14 cellular contexts compared by ENCODE assay signal in genomic region chr16:73067671-73068545, GRCh38. TPM values are rescaled to one million over a fixed set of nuclear protein-coding genes. Genes with fewer than 3 reads are reported as not detected.
DNase-seq lines count a peak whose midpoint lies in the region; ATAC-seq, FAIRE-seq and TF ChIP-seq lines count a peak whose summit lies in the region.
"Had no signal": no experiment of that assay in that cellular context is flagged by ENCODE, and none has a peak within 500 bp of the region (broad histone marks: within the 10 kb centered on the region; RNA-seq: fewer than 3 reads in every experiment).

No MANE protein-coding gene starts in this region.

- H3K27ac ChIP-seq in A549 (peak overlapping the region; percentile 91 to 94), ascending aorta (peak overlapping the region; percentile 98 to 99), prostate gland (peak overlapping the region; percentile 72 to 79)

- ATAC-seq in A549: no peak
- ATAC-seq in GM18858 (IDR thresholded peaks at IDR 0.05; ENCODE audit: unreplicated experiment): no peak
- ATAC-seq in activated CD8-positive, alpha-beta memory T cell treated with anti-CD3 and anti-CD28 coated beads, Interleukin-2, amount 10 ng/mL, durations not matched to agents 7 days and 5 days: no peak
- ATAC-seq: activated T-helper 17 cell treated with anti-CD3 and anti-CD28 coated beads, Interleukin-2, amount 50 U/mL, for 72 hours had no signal

- intact Hi-C loops in ascending aorta (cut with DNase I): loop anchor here (2.0 to 5.0 kb wide), 4 partner anchors 15 to 217 kb away; no protein-coding TSS in a partner anchor
- intact Hi-C loops in prostate gland (cut with DNase I): loop anchor here (5.0 kb wide), 1 partner anchor 104 kb away; no protein-coding TSS in a partner anchor

- H3K4me1 ChIP-seq in A549 (peaks cover 62% of the 10 kb centered on the region), ascending aorta (peaks cover 23 to 54% of the 10 kb centered on the region in 2 donors), prostate gland (replicated peaks) (peaks cover 8% of the 10 kb centered on the region)

- DNase-seq in A549 (ENCODE audit: low read depth in 1 of 2, low spot score in 1 of 2): no peak
- DNase-seq in ascending aorta (ENCODE audit: low spot score in 2 of 2): no peak
- DNase-seq in islet precursor cell: peak; percentile 47
- no peak for DNase-seq in prostate gland (ENCODE audit: low spot score)
- DNase-seq in activated CD8-positive, alpha-beta memory T cell treated with anti-CD3 and anti-CD28 coated beads, Interleukin-2, amount 10 ng/mL, durations not matched to agents 7 days and 5 days: no peak
- DNase-seq in GM10266 (ENCODE audit: extremely low spot score): no peak
- DNase-seq in NCI-H345 treated with DMSO at 0.1 percent for 48 hours (lab: John Stamatoyannopoulos, UW; ENCODE audit: unreplicated experiment): no peak
- DNase-seq: activated CD4-positive, CD25-positive, alpha-beta regulatory T cell treated with anti-CD3 and anti-CD28 coated beads, Interleukin-2, amount 50 U/mL, for 72 hours; NCI-H446 treated with DMSO at 0.1 percent for 48 hours; SHP77; stimulated activated CD4-positive, alpha-beta T cell treated with anti-CD3 and anti-CD28 coated beads, Interleukin-2, amount 100 ng/mL, for 24 hours; stimulated activated naive CD4-positive, alpha-beta T cell treated with Interleukin-2 at 50 U/mL for 16 hours had no signal

- H3K27me3 Mint-ChIP-seq in activated CD8-positive, alpha-beta memory T cell treated with anti-CD3 and anti-CD28 coated beads, Interleukin-2, amount 10 ng/mL, durations not matched to agents 7 days and 5 days: peaks cover 67% of the 10 kb centered on the region

- no peaks in the 10 kb centered on the region for H3K27me3 ChIP-seq in ascending aorta
- H3K27me3 ChIP-seq in prostate gland (replicated peaks; ENCODE audit: insufficient read depth): no peaks in the 10 kb centered on the region

- no peaks in the 10 kb centered on the region for H3K4me1 Mint-ChIP-seq in activated CD8-positive, alpha-beta memory T cell treated with anti-CD3 and anti-CD28 coated beads, Interleukin-2, amount 10 ng/mL, durations not matched to agents 7 days and 5 days

- POLR2A ChIA-PET in A549 (lab: Yijun Ruan, JAX): interaction anchor here (1.0 to 5.3 kb wide), 3 partner anchors 11 to 219 kb away, joined by 3 to 63 read pairs (median 7); no protein-coding TSS in a partner anchor

- peak overlapping the region; percentile 72 for H3K4me2 ChIP-seq in A549

- no peaks in the 10 kb centered on the region for H3K36me3 Mint-ChIP-seq in activated CD8-positive, alpha-beta memory T cell treated with anti-CD3 and anti-CD28 coated beads, Interleukin-2, amount 10 ng/mL, durations not matched to agents 7 days and 5 days

- H3K9me3 ChIP-seq in A549 (no peaks in the 10 kb centered on the region), ascending aorta (no peaks in the 10 kb centered on the region), prostate gland (no peaks in the 10 kb centered on the region)

- H3K27ac Mint-ChIP-seq in activated CD8-positive, alpha-beta memory T cell treated with anti-CD3 and anti-CD28 coated beads, Interleukin-2, amount 10 ng/mL, durations not matched to agents 7 days and 5 days: no peak overlapping the region
- H3K27ac Mint-ChIP-seq: activated T-helper 17 cell treated with anti-CD3 and anti-CD28 coated beads, Interleukin-2, amount 50 U/mL, for 72 hours had no signal

- H3K9me3 Mint-ChIP-seq in activated CD8-positive, alpha-beta memory T cell treated with anti-CD3 and anti-CD28 coated beads, Interleukin-2, amount 10 ng/mL, durations not matched to agents 7 days and 5 days (ENCODE audit: low read depth): no peaks in the 10 kb centered on the region
- H3K9me3 Mint-ChIP-seq: activated T-helper 17 cell treated with anti-CD3 and anti-CD28 coated beads, Interleukin-2, amount 50 U/mL, for 72 hours had no signal

- WGBS in A549 (ENCODE audit: missing lambda C conversion rate): 90% methylated on average over 5 of the region's 5 CpGs
- WGBS in prostate gland: 78% methylated on average over 5 of the region's 5 CpGs

- TF ChIP-seq RAD21 in A549 (conservative IDR thresholded peaks at IDR 0.05 in 1 of 2, IDR thresholded peaks at IDR 0.05 in 1 of 2): no peak

- no peak for TF ChIP-seq EP300 in A549 (IDR thresholded peaks at IDR 0.05)

- TF ChIP-seq CTCF in A549 (IDR thresholded peaks at IDR 0.05) (no peak), ascending aorta (IDR thresholded peaks at IDR 0.05) (peak in 1 of 3 experiments; percentile 14), prostate gland (IDR thresholded peaks at IDR 0.05) (no peak), GM10266 (IDR thresholded peaks at IDR 0.05; ENCODE audit: control insufficient read depth, insufficient read depth, low read depth, missing control alignments) (no peak)

- no peak overlapping the region for H3K4me3 Mint-ChIP-seq in activated CD8-positive, alpha-beta memory T cell treated with anti-CD3 and anti-CD28 coated beads, Interleukin-2, amount 10 ng/mL, durations not matched to agents 7 days and 5 days
- H3K4me3 Mint-ChIP-seq: activated T-helper 17 cell treated with anti-CD3 and anti-CD28 coated beads, Interleukin-2, amount 50 U/mL, for 72 hours had no signal

- H3K36me3 ChIP-seq in ascending aorta (no peaks in the 10 kb centered on the region), prostate gland (no peaks in the 10 kb centered on the region)

- H3K4me3 ChIP-seq in A549: no peak overlapping the region
- H3K4me3 ChIP-seq in ascending aorta: peak overlapping the region in 1 of 2 donors; percentile 88
- H3K4me3 ChIP-seq in prostate gland: no peak overlapping the region

- CTCF ChIA-PET in A549 (lab: Yijun Ruan, JAX): interaction anchor here (0.5 to 1.0 kb wide), 4 partner anchors 9 to 247 kb away, joined by 3 read pairs; no protein-coding TSS in a partner anchor
- CTCF ChIA-PET in activated CD8-positive, alpha-beta memory T cell treated with anti-CD3 and anti-CD28 coated beads, Interleukin-2, amount 10 ng/mL, durations not matched to agents 7 days and 5 days (lab: Charles Lee): interaction anchor here (0.6 kb wide), 1 partner anchor 971 kb away, joined by 3 read pairs; no protein-coding TSS in a partner anchor

- FAIRE-seq in A549 (lab: Jason Lieb, UNC): no peak

- TF ChIP-seq POLR2A in A549 (IDR thresholded peaks at IDR 0.05; ENCODE audit: low read length) (no peak), prostate gland (IDR thresholded peaks at IDR 0.05) (no peak)

TF ChIP-seq in A549, 52 proteins besides CTCF, POLR2A, EP300 and RAD21:
- TF ChIP-seq ZFP36 (IDR thresholded peaks at IDR 0.05; ENCODE audit: borderline replicate concordance, partially characterized antibody): peak; percentile 71
- peak; percentile 74 for TF ChIP-seq HDAC2 (IDR thresholded peaks at IDR 0.05)
- TF ChIP-seq USF2 (IDR thresholded peaks at IDR 0.05): no peak
- TF ChIP-seq JUN (IDR thresholded peaks at IDR 0.05): no peak
- peak; percentile 94 for TF ChIP-seq KDM1A (IDR thresholded peaks at IDR 0.05; ENCODE audit: low read depth)

RNA-seq across cellular contexts. Expression of gene ZFHX3, which starts 20.0 kb away (rescaled TPM):
- polyA plus RNA-seq in A549 (2011; rRNA removed): 6.5 and 11.0 TPM in 2 replicates
- polyA plus RNA-seq in A549 (2012; cell fraction: cytosol; rRNA removed): 2.9 and 4.0 TPM in 2 replicates
- polyA plus RNA-seq in A549 (2012; cell fraction: nucleus; rRNA removed): 4.6 and 5.1 TPM in 2 replicates
- polyA plus RNA-seq in A549 (2017; fragmentation: RNase III; extraction: RNeasy Plus Mini Kit Qiagen cat#74134 plus additional on column Dnase treatment): 3.9 to 4.0 TPM (median 3.9 TPM) in 3 replicates
- polyA minus RNA-seq in A549 (2011; rRNA and poly(A)+ RNA removed): 25.9 and 28.7 TPM in 2 replicates
- total RNA-seq in ascending aorta: 34.8 TPM
- 10 to 100 TPM; 51.1 to 53.9 TPM for total RNA-seq in prostate gland
- total RNA-seq in activated CD8-positive, alpha-beta memory T cell treated with anti-CD3 and anti-CD28 coated beads, Interleukin-2, amount 10 ng/mL, durations not matched to agents 7 days and 5 days: 1 to 10 TPM in 1 of 2 experiments, under 1 TPM in 1; 0.32 to 1.9 TPM

Comparison
In these comparisons a context has a peak if more than half of its experiments do, and no peak if none do; other contexts are left out.
1. RNA of gene ZFHX3, which starts 20.0 kb away (total RNA-seq): 51.1 to 53.9 TPM in prostate gland and 34.8 TPM in ascending aorta (single experiment); 0.32 to 1.9 TPM in activated CD8-positive, alpha-beta memory T cell treated with anti-CD3 and anti-CD28 coated beads, Interleukin-2, amount 10 ng/mL, durations not matched to agents 7 days and 5 days; every median in the first group is over 10 times any median in the second.
2. Peak in every context shown above with its lines, with median percentiles within 50 percentile points of each other: H3K27ac ChIP-seq.